16 cellular contexts compared by ENCODE assay signal in the genomic region with DNA sequence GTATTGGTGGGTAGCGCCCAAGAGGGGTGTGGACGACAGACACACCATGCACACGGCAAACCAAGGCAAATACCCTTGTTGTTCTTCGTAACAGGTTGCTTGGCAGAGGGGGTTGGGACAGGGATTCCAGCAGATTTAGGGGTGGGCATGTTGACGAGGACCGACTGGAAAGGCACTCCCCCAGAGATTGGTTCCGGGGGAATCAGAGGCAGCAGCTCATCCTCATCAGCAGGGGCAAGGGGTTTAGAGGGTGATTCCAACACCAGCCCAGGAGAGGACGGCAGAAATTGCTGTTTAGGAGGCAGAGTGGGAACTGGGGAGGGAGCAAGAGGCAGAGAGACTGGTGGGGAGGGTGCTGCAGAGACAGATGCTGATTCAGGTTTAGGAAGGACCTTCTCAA. TPM values are rescaled to one million over a fixed set of nuclear protein-coding genes. Genes with fewer than 3 reads are reported as not detected.
DNase-seq lines count a peak whose midpoint lies in the region; ATAC-seq and TF ChIP-seq lines count a peak whose summit lies in the region.
"Had no signal": no experiment of that assay in that cellular context is flagged by ENCODE, and none has a peak within 500 bp of the region (broad histone marks: within the 10 kb centered on the region; RNA-seq: fewer than 3 reads in every experiment).

No MANE protein-coding gene starts in this region.

- H3K27ac ChIP-seq in 22Rv1, result peak overlapping the region; percentile 12; the same call in 1 of the 2 replicates
- H3K27ac ChIP-seq in naive thymus-derived CD4-positive, alpha-beta T cell (ENCODE audit: low read depth, low read length), result peak overlapping the region; percentile 12
- H3K27ac ChIP-seq: foreskin keratinocyte, GM23248, KMS-11 had no signal

- no peaks in the 10 kb centered on the region for H3K27me3 Mint-ChIP-seq in Calu3 (ENCODE audit: unreplicated experiment)
- no peaks in the 10 kb centered on the region for H3K27me3 Mint-ChIP-seq in activated T-helper 17 cell treated with anti-CD3 and anti-CD28 coated beads, Interleukin-2, amount 50 U/mL, for 72 hours
- no peaks in the 10 kb centered on the region for H3K27me3 Mint-ChIP-seq in naive thymus-derived CD4-positive, alpha-beta T cell

- peak overlapping the region; percentile 52 for H3K27ac Mint-ChIP-seq in Calu3 (ENCODE audit: unreplicated experiment)
- peak overlapping the region; percentile 84 for H3K27ac Mint-ChIP-seq in activated T-helper 17 cell treated with anti-CD3 and anti-CD28 coated beads, Interleukin-2, amount 50 U/mL, for 72 hours
- H3K27ac Mint-ChIP-seq in naive thymus-derived CD4-positive, alpha-beta T cell, result peak overlapping the region in 8 of 9 donors; percentile 7 to 87 (median 64)

- H3K4me3 Mint-ChIP-seq in Calu3 (ENCODE audit: low read depth, unreplicated experiment), result no peak overlapping the region
- peak overlapping the region; percentile 31 for H3K4me3 Mint-ChIP-seq in activated T-helper 17 cell treated with anti-CD3 and anti-CD28 coated beads, Interleukin-2, amount 50 U/mL, for 72 hours
- H3K4me3 Mint-ChIP-seq in naive thymus-derived CD4-positive, alpha-beta T cell, result peak overlapping the region in 2 of 10 donors; percentile 15 to 41

- no peak for ATAC-seq in activated T-helper 17 cell treated with anti-CD3 and anti-CD28 coated beads, Interleukin-2, amount 50 U/mL, for 72 hours (replicated peaks)
- no peak for ATAC-seq in naive thymus-derived CD4-positive, alpha-beta T cell
- ATAC-seq in left lobe of liver (no peak), GM18873 (IDR thresholded peaks at IDR 0.05; ENCODE audit: low FRiP score, unreplicated experiment) (no peak)
- ATAC-seq: foreskin keratinocyte had no signal

- H3K36me3 ChIP-seq in naive thymus-derived CD4-positive, alpha-beta T cell (ENCODE audit: control insufficient read depth in 2 of 3, insufficient read depth in 3 of 3, low read length in 3 of 3), result peaks cover 40 to 79% (median 44%) of the 10 kb centered on the region in 3 experiments

- H3K4me1 Mint-ChIP-seq in Calu3 (ENCODE audit: low read depth, unreplicated experiment), result peaks cover 44% of the 10 kb centered on the region
- peaks cover 41% of the 10 kb centered on the region for H3K4me1 Mint-ChIP-seq in activated T-helper 17 cell treated with anti-CD3 and anti-CD28 coated beads, Interleukin-2, amount 50 U/mL, for 72 hours
- H3K4me1 Mint-ChIP-seq in naive thymus-derived CD4-positive, alpha-beta T cell, result peaks cover 42 to 52% (median 50%) of the 10 kb centered on the region in 7 donors

- TF ChIP-seq CTCF in 22Rv1 (IDR thresholded peaks at IDR 0.05) (no peak), Calu3 (IDR thresholded peaks at IDR 0.05; ENCODE audit: unreplicated experiment) (no peak)

- H3K36me3 Mint-ChIP-seq in Calu3 (ENCODE audit: insufficient read depth, unreplicated experiment), result peaks cover 80% of the 10 kb centered on the region
- peaks cover 88% of the 10 kb centered on the region for H3K36me3 Mint-ChIP-seq in activated T-helper 17 cell treated with anti-CD3 and anti-CD28 coated beads, Interleukin-2, amount 50 U/mL, for 72 hours (ENCODE audit: low read depth)
- H3K36me3 Mint-ChIP-seq in naive thymus-derived CD4-positive, alpha-beta T cell, result peaks cover 15 to 60% (median 41%) of the 10 kb centered on the region in 5 donors

- H3K27me3 ChIP-seq in naive thymus-derived CD4-positive, alpha-beta T cell (ENCODE audit: control insufficient read depth in 2 of 2, insufficient read depth in 2 of 2, low read length in 2 of 2), result no peaks in the 10 kb centered on the region
- H3K27me3 ChIP-seq: foreskin keratinocyte had no signal

- POLR2A ChIA-PET in naive thymus-derived CD4-positive, alpha-beta T cell (lab: Charles Lee), result interaction anchor here (0.7 to 2.3 kb wide), 2 partner anchors 10 to 19 kb away, joined by 3 to 9 read pairs; a partner anchor contains a TSS

- H3K4me1 ChIP-seq in naive thymus-derived CD4-positive, alpha-beta T cell (ENCODE audit: control insufficient read depth in 2 of 2, insufficient read depth in 2 of 2, low read length in 2 of 2), result peaks cover 18 to 22% of the 10 kb centered on the region in 2 donors
- H3K4me1 ChIP-seq: foreskin keratinocyte had no signal

- intact Hi-C loops in Calu3 (cut with micrococcal nuclease; ENCODE audit: unreplicated experiment), result no loop called here
- intact Hi-C loops in naive thymus-derived CD4-positive, alpha-beta T cell (cut with micrococcal nuclease), result no loop called here

- in situ Hi-C loops in G401 (cut with HindIII; ENCODE audit: low sequenced_read_pairs), result no loop called here

- CTCF ChIA-PET in Calu3 (lab: Charles Lee), result no interaction called here
- CTCF ChIA-PET in naive thymus-derived CD4-positive, alpha-beta T cell (lab: Charles Lee), result interaction anchor here (0.7 kb wide), 1 partner anchor 469 kb away, joined by 3 read pairs; no protein-coding TSS in a partner anchor

- no peak overlapping the region for H3K4me3 ChIP-seq in naive thymus-derived CD4-positive, alpha-beta T cell (ENCODE audit: low read length)
- H3K4me3 ChIP-seq: GM23248 had no signal

- no TSS peak for BruUV-seq in Calu3 (replicated peaks; lab: Mats Ljungman, UMichigan)

- H3K9me3 ChIP-seq in naive thymus-derived CD4-positive, alpha-beta T cell (ENCODE audit: control insufficient read depth in 2 of 3, low read length in 3 of 3), result no peaks in the 10 kb centered on the region

- H3K9me3 Mint-ChIP-seq in Calu3 (ENCODE audit: low read depth, unreplicated experiment), result no peaks in the 10 kb centered on the region
- no peaks in the 10 kb centered on the region for H3K9me3 Mint-ChIP-seq in activated T-helper 17 cell treated with anti-CD3 and anti-CD28 coated beads, Interleukin-2, amount 50 U/mL, for 72 hours
- H3K9me3 Mint-ChIP-seq in naive thymus-derived CD4-positive, alpha-beta T cell, result no peaks in the 10 kb centered on the region

- DNase-seq in Calu3 (no peak), G401 (ENCODE audit: low spot score) (no peak), left lobe of liver (ENCODE audit: low spot score) (no peak), T-helper 1 cell (no peak)
- no peak for DNase-seq in naive thymus-derived CD4-positive, alpha-beta T cell
- DNase-seq: AML-193; effector CD4-positive, alpha-beta T cell; foreskin keratinocyte; GM23248; mammary epithelial cell; NCI-H2029 treated with DMSO at 0.1 percent for 48 hours; trophoblast cell had no signal

RNA-seq across cellular contexts. Expression of a gene that starts 9.3 kb away (rescaled TPM):
- total RNA-seq in Calu3 (2022) (771 and 835 TPM in 2 replicates), left lobe of liver (223 TPM)
- total RNA-seq in activated T-helper 17 cell treated with anti-CD3 and anti-CD28 coated beads, Interleukin-2, amount 50 U/mL, for 72 hours, result 1,000 to 10,000 TPM in 1 of 2 donors, 100 to 1,000 TPM in 1; 869 to 1,019 TPM
- total RNA-seq in naive thymus-derived CD4-positive, alpha-beta T cell, result 1,000 to 10,000 TPM in 4 of 5 experiments, 100 to 1,000 TPM in 1; 834 to 1,486 (median 1,355) TPM
- polyA plus RNA-seq in naive thymus-derived CD4-positive, alpha-beta T cell, result 1,000 to 10,000 TPM; 1,440 to 1,626 TPM
- 1,378 and 1,667 TPM in 2 replicates for total RNA-seq in G401 (2014; rRNA removed; shearing (Covaris generic))

RNA-seq across cellular contexts. Expression of a gene that starts 27.7 kb away (rescaled TPM):
- total RNA-seq in Calu3 (2022) (435 and 437 TPM in 2 replicates), left lobe of liver (72.1 TPM)
- 100 to 1,000 TPM; 278 to 391 TPM for total RNA-seq in activated T-helper 17 cell treated with anti-CD3 and anti-CD28 coated beads, Interleukin-2, amount 50 U/mL, for 72 hours
- total RNA-seq in naive thymus-derived CD4-positive, alpha-beta T cell, result 100 to 1,000 TPM; 111 to 229 (median 153) TPM
- 100 to 1,000 TPM; 221 to 289 TPM for polyA plus RNA-seq in naive thymus-derived CD4-positive, alpha-beta T cell
- 54.0 and 85.3 TPM in 2 replicates for total RNA-seq in G401 (2014; rRNA removed; shearing (Covaris generic))

RNA-seq across cellular contexts. Expression of a gene that starts 36.3 kb away (rescaled TPM):
- total RNA-seq in Calu3 (2022) (35.3 and 39.7 TPM in 2 replicates), left lobe of liver (4.9 TPM)
- 10 to 100 TPM; 58.0 to 62.9 TPM for total RNA-seq in activated T-helper 17 cell treated with anti-CD3 and anti-CD28 coated beads, Interleukin-2, amount 50 U/mL, for 72 hours
- 10 to 100 TPM; 11.5 to 39.8 (median 26.2) TPM for total RNA-seq in naive thymus-derived CD4-positive, alpha-beta T cell
- polyA plus RNA-seq in naive thymus-derived CD4-positive, alpha-beta T cell, result 10 to 100 TPM; 40.0 to 55.1 TPM
- total RNA-seq in G401 (2014; rRNA removed; shearing (Covaris generic)), result 11.9 and 25.5 TPM in 2 replicates

RNA-seq across cellular contexts. Expression of a gene that starts 47.3 kb away (rescaled TPM):
- total RNA-seq in Calu3 (2022) (0.26 and 0.56 TPM in 2 replicates), left lobe of liver (554 TPM)
- total RNA-seq in activated T-helper 17 cell treated with anti-CD3 and anti-CD28 coated beads, Interleukin-2, amount 50 U/mL, for 72 hours, result 1 to 10 TPM; 2.8 to 4.8 TPM
- total RNA-seq in naive thymus-derived CD4-positive, alpha-beta T cell, result 1 to 10 TPM in 2 of 5 experiments, under 1 TPM in 3; 0.22 to 1.5 (median 0.64) TPM
- polyA plus RNA-seq in naive thymus-derived CD4-positive, alpha-beta T cell, result 1 to 10 TPM in 1 of 2 donors, under 1 TPM in 1; 0.99 to 1.3 TPM
- 1.8 and 3.0 TPM in 2 replicates for total RNA-seq in G401 (2014; rRNA removed; shearing (Covaris generic))
